9 cellular contexts compared by ENCODE assay signal in the genomic region with DNA sequence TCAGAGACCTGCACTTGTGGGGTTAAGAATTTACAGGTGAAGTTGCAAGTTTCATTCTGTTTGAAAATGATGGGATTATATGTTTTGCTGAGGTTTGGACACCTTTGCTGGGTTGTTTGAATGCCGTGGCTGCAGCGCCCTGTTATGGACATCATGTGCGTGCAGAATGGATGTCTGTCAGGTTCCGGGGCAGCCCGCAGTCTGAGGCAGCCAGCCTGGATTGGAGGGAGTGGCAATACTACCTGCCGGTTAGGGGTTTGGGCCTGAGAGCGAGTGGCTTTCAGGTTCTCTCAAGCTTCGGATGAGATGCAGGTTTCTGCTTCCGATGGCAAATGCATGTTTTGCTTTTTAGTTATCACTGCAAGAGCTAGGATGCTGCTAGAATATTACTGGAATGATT. TPM values are rescaled to one million over a fixed set of nuclear protein-coding genes. Genes with fewer than 3 reads are reported as not detected.
DNase-seq lines count a peak whose midpoint lies in the region; ATAC-seq and TF ChIP-seq lines count a peak whose summit lies in the region.
"Had no signal": no experiment of that assay in that cellular context is flagged by ENCODE, and none has a peak within 500 bp of the region (broad histone marks: within the 10 kb centered on the region; RNA-seq: fewer than 3 reads in every experiment).

No MANE protein-coding gene starts in this region.

- peaks cover 12 to 44% (median 13%) of the 10 kb centered on the region in 3 donors for H3K36me3 Mint-ChIP-seq in CD8-positive, alpha-beta memory T cell
- peaks cover 30% of the 10 kb centered on the region for H3K36me3 Mint-ChIP-seq in T-helper 1 cell treated with Interleukin-12 subunit alpha and Interleukin-12 subunit beta and Interleukin-4 antibody, amounts not matched to agents 30 μg/mL and 1 μg/mL, for 36 hours (ENCODE audit: low read depth)
- peaks cover 5% of the 10 kb centered on the region for H3K36me3 Mint-ChIP-seq in activated naive CD4-positive, alpha-beta T cell treated with anti-CD3 and anti-CD28 coated beads, Interleukin-2, amount 50 U/mL, for 24 hours

- no peaks in the 10 kb centered on the region for H3K27me3 ChIP-seq in CD8-positive, alpha-beta memory T cell (ENCODE audit: insufficient read depth, low read length, poor library complexity, severe bottlenecking)
- no peaks in the 10 kb centered on the region for H3K27me3 ChIP-seq in osteoblast (ENCODE audit: insufficient read depth, low read length)
- no peaks in the 10 kb centered on the region for H3K27me3 ChIP-seq in gastrocnemius medialis

- H3K4me3 ChIP-seq in CD8-positive, alpha-beta memory T cell (ENCODE audit: low read length) = peak overlapping the region; percentile 100
- peak overlapping the region; percentile 34 for H3K4me3 ChIP-seq in osteoblast (ENCODE audit: insufficient read depth, low read length)
- H3K4me3 ChIP-seq in gastrocnemius medialis = peak overlapping the region in 1 of 4 donors; percentile 13

- TF ChIP-seq POLR2A in gastrocnemius medialis (IDR thresholded peaks at IDR 0.05) = no peak

- peak overlapping the region; percentile 36 for H2AFZ ChIP-seq in osteoblast (ENCODE audit: low read length)

- H3K4me1 Mint-ChIP-seq in CD8-positive, alpha-beta memory T cell = peaks cover 72 to 77% (median 74%) of the 10 kb centered on the region in 3 donors
- H3K4me1 Mint-ChIP-seq in T-helper 1 cell treated with Interleukin-12 subunit alpha and Interleukin-12 subunit beta and Interleukin-4 antibody, amounts not matched to agents 30 μg/mL and 1 μg/mL, for 36 hours (ENCODE audit: low read depth) = peaks cover 57% of the 10 kb centered on the region
- H3K4me1 Mint-ChIP-seq in activated naive CD4-positive, alpha-beta T cell treated with anti-CD3 and anti-CD28 coated beads, Interleukin-2, amount 50 U/mL, for 24 hours = peaks cover 84% of the 10 kb centered on the region

- no peaks in the 10 kb centered on the region for H4K20me1 ChIP-seq in osteoblast (ENCODE audit: insufficient read depth, low read length)

- peak overlapping the region; percentile 61 for H3K4me2 ChIP-seq in osteoblast (ENCODE audit: insufficient read depth, low read length)

- peak overlapping the region; percentile 87 to 100 (median 98) for H3K27ac Mint-ChIP-seq in CD8-positive, alpha-beta memory T cell
- H3K27ac Mint-ChIP-seq in T-helper 1 cell treated with Interleukin-12 subunit alpha and Interleukin-12 subunit beta and Interleukin-4 antibody, amounts not matched to agents 30 μg/mL and 1 μg/mL, for 36 hours = peak overlapping the region; percentile 97
- peak overlapping the region; percentile 91 for H3K27ac Mint-ChIP-seq in activated naive CD4-positive, alpha-beta T cell treated with anti-CD3 and anti-CD28 coated beads, Interleukin-2, amount 50 U/mL, for 24 hours

- in situ Hi-C loops in gastrocnemius medialis (cut with MboI; ENCODE audit: low sequenced_read_pairs in 4 of 4) = no loop called here

- CTCF ChIA-PET in CD8-positive, alpha-beta memory T cell (lab: Charles Lee) = interaction anchor here (1.1 to 18.6 kb wide), 7 partner anchors 9 to 190 kb away, joined by 3 to 185 read pairs (median 7); a partner anchor contains a TSS

- no peaks in the 10 kb centered on the region for H3K9me3 Mint-ChIP-seq in CD8-positive, alpha-beta memory T cell
- no peaks in the 10 kb centered on the region for H3K9me3 Mint-ChIP-seq in T-helper 1 cell treated with Interleukin-12 subunit alpha and Interleukin-12 subunit beta and Interleukin-4 antibody, amounts not matched to agents 30 μg/mL and 1 μg/mL, for 36 hours
- H3K9me3 Mint-ChIP-seq in activated naive CD4-positive, alpha-beta T cell treated with anti-CD3 and anti-CD28 coated beads, Interleukin-2, amount 50 U/mL, for 24 hours = no peaks in the 10 kb centered on the region

- peak; percentile 46 to 85 (median 57) for DNase-seq in CD8-positive, alpha-beta memory T cell
- DNase-seq in osteoblast (ENCODE audit: insufficient read length, low spot score, missing footprints) = peak; percentile 56
- DNase-seq in gastrocnemius medialis = no peak
- no peak for DNase-seq in D341Med (ENCODE audit: low spot score)

- ATAC-seq in HG03457 (IDR thresholded peaks at IDR 0.05; ENCODE audit: unreplicated experiment) (no peak), gastrocnemius medialis (no peak), GM21723 (IDR thresholded peaks at IDR 0.05; ENCODE audit: unreplicated experiment) (no peak)
- ATAC-seq: psoas muscle had no signal

- intact Hi-C loops in gastrocnemius medialis (cut with DNase I; ENCODE audit: low total_unique reads) = no loop called here

- peak overlapping the region; percentile 97 for H3K27ac ChIP-seq in CD8-positive, alpha-beta memory T cell (ENCODE audit: low read depth, low read length)
- H3K27ac ChIP-seq in osteoblast (ENCODE audit: low read depth, low read length) (peak overlapping the region; percentile 19), gastrocnemius medialis (no peak overlapping the region)
- H3K27ac ChIP-seq: psoas muscle had no signal

- POLR2A ChIA-PET in CD8-positive, alpha-beta memory T cell (lab: Charles Lee) = interaction anchor here (0.6 to 3.8 kb wide), 7 partner anchors 9 to 298 kb away, joined by 3 to 35 read pairs (median 4); a partner anchor contains a TSS

- peak overlapping the region; percentile 95 to 100 (median 99) for H3K4me3 Mint-ChIP-seq in CD8-positive, alpha-beta memory T cell
- H3K4me3 Mint-ChIP-seq in T-helper 1 cell treated with Interleukin-12 subunit alpha and Interleukin-12 subunit beta and Interleukin-4 antibody, amounts not matched to agents 30 μg/mL and 1 μg/mL, for 36 hours = peak overlapping the region; percentile 94
- H3K4me3 Mint-ChIP-seq in activated naive CD4-positive, alpha-beta T cell treated with anti-CD3 and anti-CD28 coated beads, Interleukin-2, amount 50 U/mL, for 24 hours = peak overlapping the region; percentile 91

- peaks cover 74% of the 10 kb centered on the region for H3K4me1 ChIP-seq in CD8-positive, alpha-beta memory T cell (ENCODE audit: insufficient read depth, low read length)
- H3K4me1 ChIP-seq in osteoblast (ENCODE audit: insufficient read depth, low read length) (peaks cover 57% of the 10 kb centered on the region), gastrocnemius medialis (peaks cover 7 to 15% of the 10 kb centered on the region in 2 donors)
- H3K4me1 ChIP-seq: psoas muscle had no signal

- H3K36me3 ChIP-seq in CD8-positive, alpha-beta memory T cell (ENCODE audit: insufficient read depth, low read length) = peaks cover 2% of the 10 kb centered on the region
- H3K36me3 ChIP-seq in osteoblast (ENCODE audit: insufficient read depth, low read length) (no peaks in the 10 kb centered on the region), gastrocnemius medialis (no peaks in the 10 kb centered on the region)

- peaks cover 63% of the 10 kb centered on the region for H3K79me2 ChIP-seq in osteoblast (ENCODE audit: insufficient read depth, low read length)

- peaks cover 0 to 7% of the 10 kb centered on the region in 2 donors for H3K27me3 Mint-ChIP-seq in CD8-positive, alpha-beta memory T cell
- H3K27me3 Mint-ChIP-seq in T-helper 1 cell treated with Interleukin-12 subunit alpha and Interleukin-12 subunit beta and Interleukin-4 antibody, amounts not matched to agents 30 μg/mL and 1 μg/mL, for 36 hours (ENCODE audit: low read depth) = no peaks in the 10 kb centered on the region
- no peaks in the 10 kb centered on the region for H3K27me3 Mint-ChIP-seq in activated naive CD4-positive, alpha-beta T cell treated with anti-CD3 and anti-CD28 coated beads, Interleukin-2, amount 50 U/mL, for 24 hours

- no peaks in the 10 kb centered on the region for H3K9me3 ChIP-seq in CD8-positive, alpha-beta memory T cell (ENCODE audit: low read length)
- H3K9me3 ChIP-seq in osteoblast (ENCODE audit: low read depth, low read length) (no peaks in the 10 kb centered on the region), gastrocnemius medialis (no peaks in the 10 kb centered on the region)
- H3K9me3 ChIP-seq: psoas muscle had no signal

- TF ChIP-seq CTCF in osteoblast (IDR thresholded peaks at IDR 0.05; ENCODE audit: extremely low read depth, low read depth, low read length) = no peak
- TF ChIP-seq CTCF in gastrocnemius medialis (IDR thresholded peaks at IDR 0.05 in 4 of 5, conservative IDR thresholded peaks at IDR 0.05 in 1 of 5) = no peak

RNA-seq across cellular contexts. Expression of a gene that starts 1.1 kb away (rescaled TPM):
- total RNA-seq in CD8-positive, alpha-beta memory T cell = 10 to 100 TPM; 48.1 to 55.5 TPM
- 108 TPM for polyA plus RNA-seq in CD8-positive, alpha-beta memory T cell
- total RNA-seq in osteoblast (19.4 and 23.2 TPM in 2 replicates), gastrocnemius medialis (1 to 10 TPM; 2.3 to 3.5 (median 2.9) TPM)

Comparison
In these comparisons a context has a peak if more than half of its experiments do, and no peak if none do; other contexts are left out.
1. DNase-seq: peak in CD8-positive, alpha-beta memory T cell (5 of 5) and osteoblast (single experiment); none in gastrocnemius medialis (0 of 2) and D341Med (single experiment).
2. H3K27ac ChIP-seq: peak in CD8-positive, alpha-beta memory T cell (single experiment) and osteoblast (single experiment); none in gastrocnemius medialis (0 of 4).
3. Peak in every context shown above with its lines, with median percentiles within 50 percentile points of each other: H3K27ac Mint-ChIP-seq and H3K4me3 Mint-ChIP-seq.